Comparison of ENCODE assay signal across 33 cellular contexts in the genomic region with DNA sequence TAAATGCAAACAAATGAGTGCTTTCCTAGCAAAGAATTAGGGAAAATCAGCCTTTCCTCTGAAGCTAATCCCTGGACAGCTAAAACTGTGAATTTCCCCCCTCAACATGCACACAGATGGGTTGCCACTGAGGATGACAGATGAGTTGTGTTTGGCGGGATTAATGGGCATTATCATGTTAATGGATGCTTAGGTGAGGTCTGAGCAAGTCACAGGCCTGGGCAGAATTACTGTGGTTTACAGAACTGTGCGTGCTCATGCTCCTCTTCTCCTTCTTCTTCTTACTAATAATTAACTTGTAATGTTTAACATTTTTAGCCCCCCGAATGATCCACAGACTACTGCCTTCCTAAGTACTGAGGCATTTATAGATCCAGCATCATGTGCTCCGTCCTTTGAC.
DNase-seq lines count a peak whose midpoint lies in the region; ATAC-seq, FAIRE-seq and TF ChIP-seq lines count a peak whose summit lies in the region.
"Had no signal": no experiment of that assay in that cellular context is flagged by ENCODE, and none has a peak within 500 bp of the region (broad histone marks: within the 10 kb centered on the region; RNA-seq: fewer than 3 reads in every experiment).

No MANE protein-coding gene starts in this region.

- no peak overlapping the region for H3K27ac ChIP-seq in body of pancreas
- H3K27ac ChIP-seq: adrenal gland, esophagus muscularis mucosa, GM23248, pancreas, upper lobe of right lung had no signal

- H3K9me3 Mint-ChIP-seq in brain, result no peaks in the 10 kb centered on the region
- H3K9me3 Mint-ChIP-seq: activated CD4-positive, alpha-beta memory T cell treated with anti-CD3 and anti-CD28 coated beads, Interleukin-2, amount 10 ng/mL, durations not matched to agents 7 days and 5 days; activated naive CD4-positive, alpha-beta T cell treated with anti-CD3 and anti-CD28 coated beads for 36 hours; activated T-helper 1 cell treated with anti-CD3 and anti-CD28 coated beads, Interleukin-12 subunit alpha, Interleukin-12 subunit beta, Interleukin-2, Interleukin-4 antibody, amounts not matched to agents 30 ng/mL and 10 ng/mL and 1 ng/mL, durations not matched to agents 14 hours and 24 hours and 36 hours; stimulated activated naive B cell treated with anti-CD40 and anti-IgM and Interleukin-4, amounts not matched to agents 10 μg/mL and 1 μg/mL and 100 μg/mL, for 72 hours had no signal

- peak; percentile 42 for DNase-seq in D721Med (ENCODE audit: insufficient read length, low spot score)
- DNase-seq in NCI-H146 (lab: John Stamatoyannopoulos, UW), result peak; percentile 48
- peak; percentile 39 for DNase-seq in iPS-NIHi7 (ENCODE audit: extremely low spot score)
- no peak for DNase-seq in NCI-H2227 treated with DMSO at 0.1 percent for 48 hours (lab: John Stamatoyannopoulos, UW)
- no peak for DNase-seq in stimulated activated CD4-positive, alpha-beta T cell treated with anti-CD3 and anti-CD28 coated beads, Interleukin-2, amount 100 ng/mL, for 48 hours
- no peak for DNase-seq in body of pancreas
- DNase-seq: activated CD4-positive, alpha-beta memory T cell treated with anti-CD3 and anti-CD28 coated beads, Interleukin-2, amount 10 ng/mL, durations not matched to agents 7 days and 5 days; activated CD8-positive, alpha-beta memory T cell treated with anti-CD3 and anti-CD28 coated beads, Interleukin-2, amount 50 U/mL, for 4 hours; activated naive CD4-positive, alpha-beta T cell treated with anti-CD3 and anti-CD28 coated beads for 36 hours; adrenal gland; Calu3; CD4-positive, CD25-positive, alpha-beta regulatory T cell; cerebellar nuclear complex; dermis blood vessel endothelial cell; DND-41; foreskin fibroblast; GM23248; head of caudate nucleus; Kasumi-1; left colon; NCI-H1436; NCI-H510A treated with DMSO at 0.1 percent for 48 hours; pancreas; SIG-M5; stimulated activated naive B cell treated with anti-CD40 and anti-IgM and Interleukin-4, amounts not matched to agents 10 μg/mL and 1 μg/mL and 100 μg/mL, for 72 hours; upper lobe of right lung had no signal

- no peaks in the 10 kb centered on the region for H3K36me3 ChIP-seq in body of pancreas (replicated peaks in 1 of 2; ENCODE audit: insufficient read depth in 1 of 2, low read depth in 2 of 2)
- H3K36me3 ChIP-seq: adrenal gland, esophagus muscularis mucosa, pancreas, upper lobe of right lung had no signal

- intact Hi-C loops in body of pancreas (cut with DNase I), result no loop called here

- H3K4me1 ChIP-seq in body of pancreas, result no peaks in the 10 kb centered on the region
- H3K4me1 ChIP-seq: adrenal gland, esophagus muscularis mucosa, pancreas, upper lobe of right lung had no signal

- H3K27me3 ChIP-seq in body of pancreas, result no peaks in the 10 kb centered on the region
- H3K27me3 ChIP-seq: adrenal gland, pancreas, upper lobe of right lung had no signal

- peaks cover 31% of the 10 kb centered on the region for H3K4me1 Mint-ChIP-seq in brain
- H3K4me1 Mint-ChIP-seq: activated CD4-positive, alpha-beta memory T cell treated with anti-CD3 and anti-CD28 coated beads, Interleukin-2, amount 10 ng/mL, durations not matched to agents 7 days and 5 days; CD4-positive, CD25-positive, alpha-beta regulatory T cell; stimulated activated naive B cell treated with anti-CD40 and anti-IgM and Interleukin-4, amounts not matched to agents 10 μg/mL and 1 μg/mL and 100 μg/mL, for 72 hours had no signal

- TF ChIP-seq CTCF in D721Med (IDR thresholded peaks at IDR 0.05; ENCODE audit: insufficient read depth, missing control alignments) (no peak), brain (conservative IDR thresholded peaks at IDR 0.05) (no peak), body of pancreas (IDR thresholded peaks at IDR 0.05) (no peak)

- peak overlapping the region in 3 of 5 experiments; percentile 19 to 50 (median 24) for H3K4me3 Mint-ChIP-seq in brain
- H3K4me3 Mint-ChIP-seq: activated CD4-positive, alpha-beta memory T cell treated with anti-CD3 and anti-CD28 coated beads, Interleukin-2, amount 10 ng/mL, durations not matched to agents 7 days and 5 days; activated naive CD4-positive, alpha-beta T cell treated with anti-CD3 and anti-CD28 coated beads for 36 hours; activated T-helper 1 cell treated with anti-CD3 and anti-CD28 coated beads, Interleukin-12 subunit alpha, Interleukin-12 subunit beta, Interleukin-2, Interleukin-4 antibody, amounts not matched to agents 30 ng/mL and 10 ng/mL and 1 ng/mL, durations not matched to agents 14 hours and 24 hours and 36 hours; CD4-positive, CD25-positive, alpha-beta regulatory T cell; natural killer cell treated with Interleukin-12 subunit alpha and Interleukin-12 subunit beta and Interleukin-15 and Interleukin-18, amount 100 ng/mL, for 72 hours; stimulated activated naive B cell treated with anti-CD40 and anti-IgM and Interleukin-4, amounts not matched to agents 10 μg/mL and 1 μg/mL and 100 μg/mL, for 72 hours had no signal

- WGBS in body of pancreas, 2 donors, result 12 to 20% methylated on average over 4 of the region's 4 CpGs

- no peaks in the 10 kb centered on the region for H3K9me3 ChIP-seq in body of pancreas
- H3K9me3 ChIP-seq: adrenal gland, esophagus muscularis mucosa, pancreas, upper lobe of right lung had no signal

- no peak overlapping the region for H3K4me3 ChIP-seq in body of pancreas
- H3K4me3 ChIP-seq: adrenal gland, esophagus muscularis mucosa, GM23248, pancreas, upper lobe of right lung had no signal

- no peaks in the 10 kb centered on the region for H3K27me3 Mint-ChIP-seq in brain
- H3K27me3 Mint-ChIP-seq: activated CD4-positive, alpha-beta memory T cell treated with anti-CD3 and anti-CD28 coated beads, Interleukin-2, amount 10 ng/mL, durations not matched to agents 7 days and 5 days; CD4-positive, CD25-positive, alpha-beta regulatory T cell; natural killer cell treated with Interleukin-12 subunit alpha and Interleukin-12 subunit beta and Interleukin-15 and Interleukin-18, amount 100 ng/mL, for 72 hours; stimulated activated naive B cell treated with anti-CD40 and anti-IgM and Interleukin-4, amounts not matched to agents 10 μg/mL and 1 μg/mL and 100 μg/mL, for 72 hours had no signal

- ATAC-seq in HG03521 (IDR thresholded peaks at IDR 0.05; ENCODE audit: unreplicated experiment) (no peak), body of pancreas (no peak)
- ATAC-seq: left colon; natural killer cell treated with Interleukin-12 subunit alpha and Interleukin-12 subunit beta and Interleukin-15 and Interleukin-18, amount 100 ng/mL, for 72 hours; pancreas; upper lobe of right lung had no signal

- H3K36me3 Mint-ChIP-seq in brain, result no peaks in the 10 kb centered on the region
- H3K36me3 Mint-ChIP-seq: CD4-positive, CD25-positive, alpha-beta regulatory T cell; natural killer cell treated with Interleukin-12 subunit alpha and Interleukin-12 subunit beta and Interleukin-15 and Interleukin-18, amount 100 ng/mL, for 72 hours; stimulated activated naive B cell treated with anti-CD40 and anti-IgM and Interleukin-4, amounts not matched to agents 10 μg/mL and 1 μg/mL and 100 μg/mL, for 72 hours had no signal

- FAIRE-seq in D721Med (lab: Jason Lieb, UNC), result peak; percentile 96
- FAIRE-seq: A204.1, endometrium, pancreas had no signal

- no peak for TF ChIP-seq POLR2A in body of pancreas (IDR thresholded peaks at IDR 0.05)

- H3K27ac Mint-ChIP-seq in brain, result peak overlapping the region in 3 of 5 experiments; percentile 64 to 75 (median 74)
- H3K27ac Mint-ChIP-seq: activated CD4-positive, alpha-beta memory T cell treated with anti-CD3 and anti-CD28 coated beads, Interleukin-2, amount 10 ng/mL, durations not matched to agents 7 days and 5 days; activated naive CD4-positive, alpha-beta T cell treated with anti-CD3 and anti-CD28 coated beads for 36 hours; activated T-helper 1 cell treated with anti-CD3 and anti-CD28 coated beads, Interleukin-12 subunit alpha, Interleukin-12 subunit beta, Interleukin-2, Interleukin-4 antibody, amounts not matched to agents 30 ng/mL and 10 ng/mL and 1 ng/mL, durations not matched to agents 14 hours and 24 hours and 36 hours; CD4-positive, CD25-positive, alpha-beta regulatory T cell; natural killer cell treated with Interleukin-12 subunit alpha and Interleukin-12 subunit beta and Interleukin-15 and Interleukin-18, amount 100 ng/mL, for 72 hours; stimulated activated naive B cell treated with anti-CD40 and anti-IgM and Interleukin-4, amounts not matched to agents 10 μg/mL and 1 μg/mL and 100 μg/mL, for 72 hours had no signal

Comparison
In these comparisons a context has a peak if more than half of its experiments do, and no peak if none do; other contexts are left out.
1. DNase-seq: peak in D721Med (single experiment), NCI-H146 (single experiment) and iPS-NIHi7 (single experiment); none in NCI-H2227 treated with DMSO at 0.1 percent for 48 hours (single experiment), stimulated activated CD4-positive, alpha-beta T cell treated with anti-CD3 and anti-CD28 coated beads, Interleukin-2, amount 100 ng/mL, for 48 hours (0 of 2) and body of pancreas (0 of 4).